1 cellular context compared by ENCODE assay signal in genomic region chr7:158274404-158274811, GRCh38.
TF ChIP-seq lines count a peak whose summit lies in the region.

No MANE protein-coding gene starts in this region.

TF ChIP-seq in H1, 55 proteins besides CTCF, POLR2A, EP300 and RAD21 (continued from another document):
- TF ChIP-seq MAX (IDR thresholded peaks at IDR 0.05): no peak
- no peak for TF ChIP-seq SP1 (IDR thresholded peaks at IDR 0.05; ENCODE audit: low read depth, low read length)
- no peak for TF ChIP-seq CREB1 (IDR thresholded peaks at IDR 0.05)
- no peak for TF ChIP-seq KDM5A (IDR thresholded peaks at IDR 0.05; ENCODE audit: low read length)
- no peak for TF ChIP-seq TAF1 (IDR thresholded peaks at IDR 0.05; ENCODE audit: low read depth, low read length)
